ENCODE assay signal across 8 cellular contexts in genomic region chr12:57430931-57431566, GRCh38. TPM values are rescaled to one million over a fixed set of nuclear protein-coding genes. Genes with fewer than 3 reads are reported as not detected.
DNase-seq lines count a peak whose midpoint lies in the region; ATAC-seq and TF ChIP-seq lines count a peak whose summit lies in the region.

TSS of gene R3HDM2 (minus strand) at chr12:57431043. CDS start at chr12:57310428, 120,615 bp downstream.

- intact Hi-C loops in dendritic cell treated with granulocyte-macrophage colony-stimulating factor and Interleukin-4, amounts not matched to agents 40 ng/mL and 50 ng/mL, for 4 days (cut with micrococcal nuclease), result no loop called here
- intact Hi-C loops in left lung (cut with DNase I), result no loop called here

- no peaks in the 10 kb centered on the region for H3K9me3 Mint-ChIP-seq in dendritic cell treated with granulocyte-macrophage colony-stimulating factor and Interleukin-4, amounts not matched to agents 40 ng/mL and 50 ng/mL, for 4 days

- DNase-seq in CD1c-positive myeloid dendritic cell (ENCODE audit: extremely low spot score) (peak; percentile 96), NCI-H774 (lab: John Stamatoyannopoulos, UW) (peak; percentile 97), left lung (peak; percentile 96 to 99)
- peak; percentile 92 to 93 for DNase-seq in activated CD4-positive, alpha-beta T cell treated with anti-CD3 and anti-CD28 coated beads, Interleukin-2, amount 50 U/mL, for 4 hours
- DNase-seq in stimulated activated CD4-positive, alpha-beta T cell treated with anti-CD3 and anti-CD28 coated beads, Interleukin-2, amount 100 ng/mL, for 4 hours (ENCODE audit: low read depth), result peak; percentile 91

- H3K36me3 Mint-ChIP-seq in dendritic cell treated with granulocyte-macrophage colony-stimulating factor and Interleukin-4, amounts not matched to agents 40 ng/mL and 50 ng/mL, for 4 days (ENCODE audit: low read depth), result peaks cover 7% of the 10 kb centered on the region

- TF ChIP-seq CTCF in left lung (IDR thresholded peaks at IDR 0.05), result no peak

- H3K4me3 Mint-ChIP-seq in dendritic cell treated with granulocyte-macrophage colony-stimulating factor and Interleukin-4, amounts not matched to agents 40 ng/mL and 50 ng/mL, for 4 days, result peak within 1 kb of the TSS; percentile 88

- H3K9me3 ChIP-seq in left lung, result no peaks in the 10 kb centered on the region

- H3K4me3 ChIP-seq in left lung, result peak within 1 kb of the TSS; percentile 61 to 65

- no peaks in the 10 kb centered on the region for H3K27me3 Mint-ChIP-seq in dendritic cell treated with granulocyte-macrophage colony-stimulating factor and Interleukin-4, amounts not matched to agents 40 ng/mL and 50 ng/mL, for 4 days

- peaks cover 0 to 19% of the 10 kb centered on the region in 2 donors for H3K4me1 ChIP-seq in left lung

- peak within 1 kb of the TSS; percentile 98 for H3K27ac Mint-ChIP-seq in dendritic cell treated with granulocyte-macrophage colony-stimulating factor and Interleukin-4, amounts not matched to agents 40 ng/mL and 50 ng/mL, for 4 days

- H3K27me3 ChIP-seq in left lung, result no peaks in the 10 kb centered on the region

- ATAC-seq in GM19438 (IDR thresholded peaks at IDR 0.05; ENCODE audit: low read depth, unreplicated experiment) (peak; percentile 90), HG03571 (IDR thresholded peaks at IDR 0.05; ENCODE audit: unreplicated experiment) (peak; percentile 94), left lung (peak; percentile 98)

- H3K27ac ChIP-seq in left lung, result peak within 1 kb of the TSS; percentile 84 to 88

- peaks cover 0 to under 1% of the 10 kb centered on the region in 2 donors for H3K36me3 ChIP-seq in left lung

- peaks cover 34% of the 10 kb centered on the region for H3K4me1 Mint-ChIP-seq in dendritic cell treated with granulocyte-macrophage colony-stimulating factor and Interleukin-4, amounts not matched to agents 40 ng/mL and 50 ng/mL, for 4 days (ENCODE audit: low read depth)

RNA-seq across cellular contexts. Expression of gene R3HDM2, which starts in this region (rescaled TPM):
- total RNA-seq in left lung, result 10 to 100 TPM; 52.4 to 62.5 TPM

Comparison
In these comparisons a context has a peak if more than half of its experiments do, and no peak if none do; other contexts are left out.
1. Peak in every context shown above with its lines: DNase-seq, ATAC-seq, H3K4me3 ChIP-seq and H3K27ac ChIP-seq.